In the genomic region with DNA sequence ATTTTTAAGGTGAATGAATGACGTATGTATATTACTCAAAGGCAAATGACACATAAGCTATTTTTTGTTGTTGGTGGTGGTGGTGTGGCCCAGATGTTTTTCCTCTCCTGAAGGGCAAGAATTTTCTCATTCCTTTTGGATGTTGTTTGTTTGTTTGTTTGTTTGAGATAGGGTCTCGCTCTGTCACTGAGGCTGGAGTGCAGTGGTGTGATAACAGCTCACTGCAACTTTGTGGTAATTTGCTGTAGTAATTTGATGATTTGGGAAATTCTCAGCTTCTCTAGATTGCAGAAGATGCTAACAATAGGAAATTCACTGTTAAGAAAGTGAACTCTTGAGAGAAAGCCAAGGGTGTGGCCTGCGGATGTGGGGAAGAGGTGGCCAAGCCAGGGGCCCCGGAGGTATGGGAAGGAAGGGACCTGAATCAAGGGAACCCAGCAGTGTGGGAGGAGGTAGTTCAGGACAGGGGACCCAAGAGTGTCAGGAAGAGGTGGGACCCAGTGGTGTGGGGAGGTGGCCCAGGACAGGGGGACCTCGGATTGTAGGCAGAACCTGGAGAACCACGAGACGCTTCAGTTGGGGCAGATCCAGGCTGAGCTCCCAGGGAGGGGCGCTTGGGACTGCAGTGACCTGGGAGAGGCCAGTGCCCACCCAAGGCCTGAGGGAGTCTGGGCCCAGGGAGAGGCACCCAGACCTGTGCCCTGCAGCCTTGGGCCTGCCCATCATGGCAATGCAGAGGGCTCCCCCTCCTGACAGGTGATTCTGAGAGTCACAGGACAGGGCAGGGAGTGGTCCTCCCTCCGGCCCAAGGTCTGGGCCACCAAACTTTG, we compare ENCODE assay signal across 1 cellular context.
TF ChIP-seq lines count a peak whose summit lies in the region.

No MANE protein-coding gene starts in this region.

TF ChIP-seq in HepG2, 621 proteins besides CTCF, POLR2A, EP300 and RAD21 (continues in another document):
- TF ChIP-seq FOXA1 (IDR thresholded peaks at IDR 0.05) (no peak), FOXA1 (CRISPR knock-in tag; IDR thresholded peaks at IDR 0.05) (no peak), MATR3 (CRISPR knock-in tag; IDR thresholded peaks at IDR 0.05) (no peak), ZNF567 (CRISPR knock-in tag; IDR thresholded peaks at IDR 0.05; ENCODE audit: borderline replicate concordance) (no peak), SPEN (CRISPR knock-in tag; IDR thresholded peaks at IDR 0.05; ENCODE audit: low read depth) (no peak), RXRA (CRISPR knock-in tag; IDR thresholded peaks at IDR 0.05) (peak; percentile 15; the same call in 1 of the 2 replicates), KDM2A (CRISPR knock-in tag; IDR thresholded peaks at IDR 0.05; ENCODE audit: borderline replicate concordance, low read depth) (0 out of 2 replicates have a peak, but pooled peaks have one; percentile 34), KLF16 (CRISPR knock-in tag; IDR thresholded peaks at IDR 0.05) (no peak), HOXA9 (CRISPR knock-in tag; IDR thresholded peaks at IDR 0.05; ENCODE audit: borderline replicate concordance) (no peak), YY1 (IDR thresholded peaks at IDR 0.05; ENCODE audit: insufficient read depth, insufficient replicate concordance, low read depth, low read length) (no peak), NFIB (CRISPR knock-in tag; IDR thresholded peaks at IDR 0.05; ENCODE audit: borderline replicate concordance) (no peak), SOX6 (IDR thresholded peaks at IDR 0.05) (no peak), SOX6 (CRISPR knock-in tag; IDR thresholded peaks at IDR 0.05) (0 out of 2 replicates have a peak, but pooled peaks have one; percentile 10), TOPORS (CRISPR knock-in tag; IDR thresholded peaks at IDR 0.05) (no peak), MED1 (CRISPR knock-in tag; IDR thresholded peaks at IDR 0.05) (no peak), HNRNPL (IDR thresholded peaks at IDR 0.05; ENCODE audit: low read depth, low read length) (peak; percentile 69; the same call in 1 of the 2 replicates), ZNF329 (CRISPR knock-in tag; IDR thresholded peaks at IDR 0.05; ENCODE audit: low read depth) (no peak), PCBP1 (IDR thresholded peaks at IDR 0.05; ENCODE audit: borderline replicate concordance, low read depth, low read length) (no peak), ZNF550 (CRISPR knock-in tag; IDR thresholded peaks at IDR 0.05; ENCODE audit: borderline replicate concordance) (no peak), KLF6 (CRISPR knock-in tag; IDR thresholded peaks at IDR 0.05) (no peak), POLR2AphosphoS2 (IDR thresholded peaks at IDR 0.05; ENCODE audit: low read depth, low read length) (no peak), ZNF468 (CRISPR knock-in tag; IDR thresholded peaks at IDR 0.05) (no peak), HNRNPLL (IDR thresholded peaks at IDR 0.05; ENCODE audit: low read depth, low read length, poor library complexity, severe bottlenecking) (no peak), KDM5A (IDR thresholded peaks at IDR 0.05; ENCODE audit: borderline replicate concordance, low read length) (no peak), ZNF616 (CRISPR knock-in tag; IDR thresholded peaks at IDR 0.05; ENCODE audit: low read depth) (no peak), TOE1 (CRISPR knock-in tag; IDR thresholded peaks at IDR 0.05) (no peak), ZNF263 (CRISPR knock-in tag; IDR thresholded peaks at IDR 0.05) (peak; percentile 72; the same call in 1 of the 2 replicates), NR2F2 (IDR thresholded peaks at IDR 0.05; ENCODE audit: borderline replicate concordance, low read depth) (no peak), ZFYVE20 (CRISPR knock-in tag; IDR thresholded peaks at IDR 0.05; ENCODE audit: borderline replicate concordance, low read depth) (no peak), STAG1 (CRISPR knock-in tag; IDR thresholded peaks at IDR 0.05) (peak; percentile 50; the same call in 1 of the 2 replicates), MED8 (CRISPR knock-in tag; IDR thresholded peaks at IDR 0.05; ENCODE audit: insufficient replicate concordance) (no peak), CBX2 (IDR thresholded peaks at IDR 0.05; ENCODE audit: low read depth, low read length) (no peak), CBX2 (CRISPR knock-in tag; IDR thresholded peaks at IDR 0.05; ENCODE audit: low read depth) (no peak), REL (CRISPR knock-in tag; conservative IDR thresholded peaks at IDR 0.05) (no peak), HNF4A (CRISPR knock-in tag; IDR thresholded peaks at IDR 0.05) (0 out of 2 replicates have a peak, but pooled peaks have one; percentile 19), SAP130 (CRISPR knock-in tag; IDR thresholded peaks at IDR 0.05; ENCODE audit: low read depth) (peak; percentile 25; the same call in 1 of the 2 replicates), SALL1 (CRISPR knock-in tag; IDR thresholded peaks at IDR 0.05) (no peak), NFKB2 (CRISPR knock-in tag; IDR thresholded peaks at IDR 0.05; ENCODE audit: borderline replicate concordance) (no peak)
- TF ChIP-seq, protein P1, sequence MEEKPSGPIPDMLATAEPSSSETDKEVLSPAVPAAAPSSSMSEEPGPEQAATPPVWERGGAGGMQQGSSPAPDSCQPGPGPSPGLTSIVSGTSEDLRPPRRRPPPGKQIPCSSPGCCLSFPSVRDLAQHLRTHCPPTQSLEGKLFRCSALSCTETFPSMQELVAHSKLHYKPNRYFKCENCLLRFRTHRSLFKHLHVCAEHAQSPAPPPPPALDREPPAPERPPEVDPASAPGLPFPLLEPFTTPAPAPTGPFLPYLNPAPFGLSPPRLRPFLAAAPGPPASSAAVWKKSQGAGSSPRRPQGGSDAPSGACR (CRISPR knock-in tag; IDR thresholded peaks at IDR 0.05), result no peak
- TF ChIP-seq, protein P2, sequence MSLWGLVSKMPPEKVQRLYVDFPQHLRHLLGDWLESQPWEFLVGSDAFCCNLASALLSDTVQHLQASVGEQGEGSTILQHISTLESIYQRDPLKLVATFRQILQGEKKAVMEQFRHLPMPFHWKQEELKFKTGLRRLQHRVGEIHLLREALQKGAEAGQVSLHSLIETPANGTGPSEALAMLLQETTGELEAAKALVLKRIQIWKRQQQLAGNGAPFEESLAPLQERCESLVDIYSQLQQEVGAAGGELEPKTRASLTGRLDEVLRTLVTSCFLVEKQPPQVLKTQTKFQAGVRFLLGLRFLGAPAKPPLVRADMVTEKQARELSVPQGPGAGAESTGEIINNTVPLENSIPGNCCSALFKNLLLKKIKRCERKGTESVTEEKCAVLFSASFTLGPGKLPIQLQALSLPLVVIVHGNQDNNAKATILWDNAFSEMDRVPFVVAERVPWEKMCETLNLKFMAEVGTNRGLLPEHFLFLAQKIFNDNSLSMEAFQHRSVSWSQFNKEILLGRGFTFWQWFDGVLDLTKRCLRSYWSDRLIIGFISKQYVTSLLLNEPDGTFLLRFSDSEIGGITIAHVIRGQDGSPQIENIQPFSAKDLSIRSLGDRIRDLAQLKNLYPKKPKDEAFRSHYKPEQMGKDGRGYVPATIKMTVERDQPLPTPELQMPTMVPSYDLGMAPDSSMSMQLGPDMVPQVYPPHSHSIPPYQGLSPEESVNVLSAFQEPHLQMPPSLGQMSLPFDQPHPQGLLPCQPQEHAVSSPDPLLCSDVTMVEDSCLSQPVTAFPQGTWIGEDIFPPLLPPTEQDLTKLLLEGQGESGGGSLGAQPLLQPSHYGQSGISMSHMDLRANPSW (CRISPR knock-in tag; IDR thresholded peaks at IDR 0.05; ENCODE audit: borderline replicate concordance), result no peak
- TF ChIP-seq, protein P3, sequence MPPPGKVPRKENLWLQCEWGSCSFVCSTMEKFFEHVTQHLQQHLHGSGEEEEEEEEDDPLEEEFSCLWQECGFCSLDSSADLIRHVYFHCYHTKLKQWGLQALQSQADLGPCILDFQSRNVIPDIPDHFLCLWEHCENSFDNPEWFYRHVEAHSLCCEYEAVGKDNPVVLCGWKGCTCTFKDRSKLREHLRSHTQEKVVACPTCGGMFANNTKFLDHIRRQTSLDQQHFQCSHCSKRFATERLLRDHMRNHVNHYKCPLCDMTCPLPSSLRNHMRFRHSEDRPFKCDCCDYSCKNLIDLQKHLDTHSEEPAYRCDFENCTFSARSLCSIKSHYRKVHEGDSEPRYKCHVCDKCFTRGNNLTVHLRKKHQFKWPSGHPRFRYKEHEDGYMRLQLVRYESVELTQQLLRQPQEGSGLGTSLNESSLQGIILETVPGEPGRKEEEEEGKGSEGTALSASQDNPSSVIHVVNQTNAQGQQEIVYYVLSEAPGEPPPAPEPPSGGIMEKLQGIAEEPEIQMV (CRISPR knock-in tag; IDR thresholded peaks at IDR 0.05; ENCODE audit: low read depth), result no peak
- TF ChIP-seq, protein P4, sequence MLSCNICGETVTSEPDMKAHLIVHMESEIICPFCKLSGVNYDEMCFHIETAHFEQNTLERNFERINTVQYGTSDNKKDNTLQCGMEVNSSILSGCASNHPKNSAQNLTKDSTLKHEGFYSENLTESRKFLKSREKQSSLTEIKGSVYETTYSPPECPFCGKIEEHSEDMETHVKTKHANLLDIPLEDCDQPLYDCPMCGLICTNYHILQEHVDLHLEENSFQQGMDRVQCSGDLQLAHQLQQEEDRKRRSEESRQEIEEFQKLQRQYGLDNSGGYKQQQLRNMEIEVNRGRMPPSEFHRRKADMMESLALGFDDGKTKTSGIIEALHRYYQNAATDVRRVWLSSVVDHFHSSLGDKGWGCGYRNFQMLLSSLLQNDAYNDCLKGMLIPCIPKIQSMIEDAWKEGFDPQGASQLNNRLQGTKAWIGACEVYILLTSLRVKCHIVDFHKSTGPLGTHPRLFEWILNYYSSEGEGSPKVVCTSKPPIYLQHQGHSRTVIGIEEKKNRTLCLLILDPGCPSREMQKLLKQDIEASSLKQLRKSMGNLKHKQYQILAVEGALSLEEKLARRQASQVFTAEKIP (CRISPR knock-in tag; IDR thresholded peaks at IDR 0.05; ENCODE audit: borderline replicate concordance), result no peak
- TF ChIP-seq, protein P5, sequence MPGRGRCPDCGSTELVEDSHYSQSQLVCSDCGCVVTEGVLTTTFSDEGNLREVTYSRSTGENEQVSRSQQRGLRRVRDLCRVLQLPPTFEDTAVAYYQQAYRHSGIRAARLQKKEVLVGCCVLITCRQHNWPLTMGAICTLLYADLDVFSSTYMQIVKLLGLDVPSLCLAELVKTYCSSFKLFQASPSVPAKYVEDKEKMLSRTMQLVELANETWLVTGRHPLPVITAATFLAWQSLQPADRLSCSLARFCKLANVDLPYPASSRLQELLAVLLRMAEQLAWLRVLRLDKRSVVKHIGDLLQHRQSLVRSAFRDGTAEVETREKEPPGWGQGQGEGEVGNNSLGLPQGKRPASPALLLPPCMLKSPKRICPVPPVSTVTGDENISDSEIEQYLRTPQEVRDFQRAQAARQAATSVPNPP (CRISPR knock-in tag; IDR thresholded peaks at IDR 0.05), result no peak
- TF ChIP-seq, protein P6, sequence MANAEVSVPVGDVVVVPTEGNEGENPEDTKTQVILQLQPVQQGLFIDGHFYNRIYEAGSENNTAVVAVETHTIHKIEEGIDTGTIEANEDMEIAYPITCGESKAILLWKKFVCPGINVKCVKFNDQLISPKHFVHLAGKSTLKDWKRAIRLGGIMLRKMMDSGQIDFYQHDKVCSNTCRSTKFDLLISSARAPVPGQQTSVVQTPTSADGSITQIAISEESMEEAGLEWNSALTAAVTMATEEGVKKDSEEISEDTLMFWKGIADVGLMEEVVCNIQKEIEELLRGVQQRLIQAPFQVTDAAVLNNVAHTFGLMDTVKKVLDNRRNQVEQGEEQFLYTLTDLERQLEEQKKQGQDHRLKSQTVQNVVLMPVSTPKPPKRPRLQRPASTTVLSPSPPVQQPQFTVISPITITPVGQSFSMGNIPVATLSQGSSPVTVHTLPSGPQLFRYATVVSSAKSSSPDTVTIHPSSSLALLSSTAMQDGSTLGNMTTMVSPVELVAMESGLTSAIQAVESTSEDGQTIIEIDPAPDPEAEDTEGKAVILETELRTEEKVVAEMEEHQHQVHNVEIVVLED (CRISPR knock-in tag; IDR thresholded peaks at IDR 0.05; ENCODE audit: borderline replicate concordance), result no peak
- TF ChIP-seq, protein P7, sequence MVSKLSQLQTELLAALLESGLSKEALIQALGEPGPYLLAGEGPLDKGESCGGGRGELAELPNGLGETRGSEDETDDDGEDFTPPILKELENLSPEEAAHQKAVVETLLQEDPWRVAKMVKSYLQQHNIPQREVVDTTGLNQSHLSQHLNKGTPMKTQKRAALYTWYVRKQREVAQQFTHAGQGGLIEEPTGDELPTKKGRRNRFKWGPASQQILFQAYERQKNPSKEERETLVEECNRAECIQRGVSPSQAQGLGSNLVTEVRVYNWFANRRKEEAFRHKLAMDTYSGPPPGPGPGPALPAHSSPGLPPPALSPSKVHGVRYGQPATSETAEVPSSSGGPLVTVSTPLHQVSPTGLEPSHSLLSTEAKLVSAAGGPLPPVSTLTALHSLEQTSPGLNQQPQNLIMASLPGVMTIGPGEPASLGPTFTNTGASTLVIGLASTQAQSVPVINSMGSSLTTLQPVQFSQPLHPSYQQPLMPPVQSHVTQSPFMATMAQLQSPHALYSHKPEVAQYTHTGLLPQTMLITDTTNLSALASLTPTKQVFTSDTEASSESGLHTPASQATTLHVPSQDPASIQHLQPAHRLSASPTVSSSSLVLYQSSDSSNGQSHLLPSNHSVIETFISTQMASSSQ (IDR thresholded peaks at IDR 0.05; ENCODE audit: low read depth), result no peak
- TF ChIP-seq, protein P7 (CRISPR knock-in tag; IDR thresholded peaks at IDR 0.05; ENCODE audit: borderline replicate concordance), result no peak
- TF ChIP-seq, protein P8, sequence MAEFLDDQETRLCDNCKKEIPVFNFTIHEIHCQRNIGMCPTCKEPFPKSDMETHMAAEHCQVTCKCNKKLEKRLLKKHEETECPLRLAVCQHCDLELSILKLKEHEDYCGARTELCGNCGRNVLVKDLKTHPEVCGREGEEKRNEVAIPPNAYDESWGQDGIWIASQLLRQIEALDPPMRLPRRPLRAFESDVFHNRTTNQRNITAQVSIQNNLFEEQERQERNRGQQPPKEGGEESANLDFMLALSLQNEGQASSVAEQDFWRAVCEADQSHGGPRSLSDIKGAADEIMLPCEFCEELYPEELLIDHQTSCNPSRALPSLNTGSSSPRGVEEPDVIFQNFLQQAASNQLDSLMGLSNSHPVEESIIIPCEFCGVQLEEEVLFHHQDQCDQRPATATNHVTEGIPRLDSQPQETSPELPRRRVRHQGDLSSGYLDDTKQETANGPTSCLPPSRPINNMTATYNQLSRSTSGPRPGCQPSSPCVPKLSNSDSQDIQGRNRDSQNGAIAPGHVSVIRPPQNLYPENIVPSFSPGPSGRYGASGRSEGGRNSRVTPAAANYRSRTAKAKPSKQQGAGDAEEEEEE (CRISPR knock-in tag; IDR thresholded peaks at IDR 0.05; ENCODE audit: borderline replicate concordance), result no peak
